In the genomic region with DNA sequence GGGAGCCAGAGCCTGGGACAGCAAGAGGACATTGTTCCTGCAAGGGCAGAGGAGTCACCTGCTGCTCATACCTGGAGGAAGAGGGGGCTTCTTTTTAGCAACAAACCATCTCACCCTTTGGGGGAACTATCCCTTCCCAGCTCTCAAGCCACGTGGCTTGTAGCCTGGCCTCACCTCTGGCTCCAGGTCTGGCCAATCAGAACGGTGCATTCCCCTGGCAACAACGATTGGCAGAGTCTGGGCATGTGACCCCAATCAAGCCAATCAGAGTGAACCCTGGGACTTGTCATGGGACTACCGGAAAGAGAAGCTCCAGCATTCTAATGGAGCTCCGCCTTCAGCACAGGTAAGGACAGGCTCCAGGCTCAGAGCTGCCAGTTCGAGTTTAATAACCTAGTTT, we compare ENCODE assay signal across 3 cellular contexts.
TF ChIP-seq lines count a peak whose summit lies in the region.

No MANE protein-coding gene starts in this region.

TF ChIP-seq in GM23338, 12 proteins besides CTCF, POLR2A, EP300 and RAD21 (continues in another document):
- TF ChIP-seq CREB1 (CRISPR knock-in tag; IDR thresholded peaks at IDR 0.05; ENCODE audit: low read depth) (no peak), ETS1 (IDR thresholded peaks at IDR 0.05) (no peak), ZNF331 (CRISPR knock-in tag; IDR thresholded peaks at IDR 0.05; ENCODE audit: low read depth) (no peak), JUNB (IDR thresholded peaks at IDR 0.05; ENCODE audit: unreplicated experiment) (no peak)
- TF ChIP-seq, protein P1, sequence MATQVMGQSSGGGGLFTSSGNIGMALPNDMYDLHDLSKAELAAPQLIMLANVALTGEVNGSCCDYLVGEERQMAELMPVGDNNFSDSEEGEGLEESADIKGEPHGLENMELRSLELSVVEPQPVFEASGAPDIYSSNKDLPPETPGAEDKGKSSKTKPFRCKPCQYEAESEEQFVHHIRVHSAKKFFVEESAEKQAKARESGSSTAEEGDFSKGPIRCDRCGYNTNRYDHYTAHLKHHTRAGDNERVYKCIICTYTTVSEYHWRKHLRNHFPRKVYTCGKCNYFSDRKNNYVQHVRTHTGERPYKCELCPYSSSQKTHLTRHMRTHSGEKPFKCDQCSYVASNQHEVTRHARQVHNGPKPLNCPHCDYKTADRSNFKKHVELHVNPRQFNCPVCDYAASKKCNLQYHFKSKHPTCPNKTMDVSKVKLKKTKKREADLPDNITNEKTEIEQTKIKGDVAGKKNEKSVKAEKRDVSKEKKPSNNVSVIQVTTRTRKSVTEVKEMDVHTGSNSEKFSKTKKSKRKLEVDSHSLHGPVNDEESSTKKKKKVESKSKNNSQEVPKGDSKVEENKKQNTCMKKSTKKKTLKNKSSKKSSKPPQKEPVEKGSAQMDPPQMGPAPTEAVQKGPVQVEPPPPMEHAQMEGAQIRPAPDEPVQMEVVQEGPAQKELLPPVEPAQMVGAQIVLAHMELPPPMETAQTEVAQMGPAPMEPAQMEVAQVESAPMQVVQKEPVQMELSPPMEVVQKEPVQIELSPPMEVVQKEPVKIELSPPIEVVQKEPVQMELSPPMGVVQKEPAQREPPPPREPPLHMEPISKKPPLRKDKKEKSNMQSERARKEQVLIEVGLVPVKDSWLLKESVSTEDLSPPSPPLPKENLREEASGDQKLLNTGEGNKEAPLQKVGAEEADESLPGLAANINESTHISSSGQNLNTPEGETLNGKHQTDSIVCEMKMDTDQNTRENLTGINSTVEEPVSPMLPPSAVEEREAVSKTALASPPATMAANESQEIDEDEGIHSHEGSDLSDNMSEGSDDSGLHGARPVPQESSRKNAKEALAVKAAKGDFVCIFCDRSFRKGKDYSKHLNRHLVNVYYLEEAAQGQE (IDR thresholded peaks at IDR 0.05; ENCODE audit: unreplicated experiment), result no peak

TF ChIP-seq in IMR-90, 13 proteins besides CTCF, POLR2A, EP300 and RAD21:
- TF ChIP-seq CHD1 (IDR thresholded peaks at IDR 0.05; ENCODE audit: low read depth, low read length), result no peak
- TF ChIP-seq CEBPB (IDR thresholded peaks at IDR 0.05; ENCODE audit: low read depth, low read length), result no peak
- TF ChIP-seq, protein P2, sequence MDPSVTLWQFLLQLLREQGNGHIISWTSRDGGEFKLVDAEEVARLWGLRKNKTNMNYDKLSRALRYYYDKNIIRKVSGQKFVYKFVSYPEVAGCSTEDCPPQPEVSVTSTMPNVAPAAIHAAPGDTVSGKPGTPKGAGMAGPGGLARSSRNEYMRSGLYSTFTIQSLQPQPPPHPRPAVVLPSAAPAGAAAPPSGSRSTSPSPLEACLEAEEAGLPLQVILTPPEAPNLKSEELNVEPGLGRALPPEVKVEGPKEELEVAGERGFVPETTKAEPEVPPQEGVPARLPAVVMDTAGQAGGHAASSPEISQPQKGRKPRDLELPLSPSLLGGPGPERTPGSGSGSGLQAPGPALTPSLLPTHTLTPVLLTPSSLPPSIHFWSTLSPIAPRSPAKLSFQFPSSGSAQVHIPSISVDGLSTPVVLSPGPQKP (IDR thresholded peaks at IDR 0.05; ENCODE audit: borderline replicate concordance, low read depth, low read length), result no peak
- TF ChIP-seq, protein P3, sequence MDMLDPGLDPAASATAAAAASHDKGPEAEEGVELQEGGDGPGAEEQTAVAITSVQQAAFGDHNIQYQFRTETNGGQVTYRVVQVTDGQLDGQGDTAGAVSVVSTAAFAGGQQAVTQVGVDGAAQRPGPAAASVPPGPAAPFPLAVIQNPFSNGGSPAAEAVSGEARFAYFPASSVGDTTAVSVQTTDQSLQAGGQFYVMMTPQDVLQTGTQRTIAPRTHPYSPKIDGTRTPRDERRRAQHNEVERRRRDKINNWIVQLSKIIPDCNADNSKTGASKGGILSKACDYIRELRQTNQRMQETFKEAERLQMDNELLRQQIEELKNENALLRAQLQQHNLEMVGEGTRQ (IDR thresholded peaks at IDR 0.05; ENCODE audit: low read depth, low read length), result peak; percentile 64

TF ChIP-seq in GM12878, 131 proteins besides CTCF, POLR2A, EP300 and RAD21:
- TF ChIP-seq RAD51 (IDR thresholded peaks at IDR 0.05) (0 out of 2 replicates have a peak, but pooled peaks have one; percentile 16), ZNF207 (IDR thresholded peaks at IDR 0.05; ENCODE audit: borderline replicate concordance) (no peak)
- TF ChIP-seq, protein P4, sequence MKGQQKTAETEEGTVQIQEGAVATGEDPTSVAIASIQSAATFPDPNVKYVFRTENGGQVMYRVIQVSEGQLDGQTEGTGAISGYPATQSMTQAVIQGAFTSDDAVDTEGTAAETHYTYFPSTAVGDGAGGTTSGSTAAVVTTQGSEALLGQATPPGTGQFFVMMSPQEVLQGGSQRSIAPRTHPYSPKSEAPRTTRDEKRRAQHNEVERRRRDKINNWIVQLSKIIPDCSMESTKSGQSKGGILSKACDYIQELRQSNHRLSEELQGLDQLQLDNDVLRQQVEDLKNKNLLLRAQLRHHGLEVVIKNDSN (IDR thresholded peaks at IDR 0.05; ENCODE audit: borderline replicate concordance, extremely low read length, insufficient read depth, low read depth, low read length), result peak; percentile 66
